ENCODE assay signal across 7 cellular contexts in the genomic region with DNA sequence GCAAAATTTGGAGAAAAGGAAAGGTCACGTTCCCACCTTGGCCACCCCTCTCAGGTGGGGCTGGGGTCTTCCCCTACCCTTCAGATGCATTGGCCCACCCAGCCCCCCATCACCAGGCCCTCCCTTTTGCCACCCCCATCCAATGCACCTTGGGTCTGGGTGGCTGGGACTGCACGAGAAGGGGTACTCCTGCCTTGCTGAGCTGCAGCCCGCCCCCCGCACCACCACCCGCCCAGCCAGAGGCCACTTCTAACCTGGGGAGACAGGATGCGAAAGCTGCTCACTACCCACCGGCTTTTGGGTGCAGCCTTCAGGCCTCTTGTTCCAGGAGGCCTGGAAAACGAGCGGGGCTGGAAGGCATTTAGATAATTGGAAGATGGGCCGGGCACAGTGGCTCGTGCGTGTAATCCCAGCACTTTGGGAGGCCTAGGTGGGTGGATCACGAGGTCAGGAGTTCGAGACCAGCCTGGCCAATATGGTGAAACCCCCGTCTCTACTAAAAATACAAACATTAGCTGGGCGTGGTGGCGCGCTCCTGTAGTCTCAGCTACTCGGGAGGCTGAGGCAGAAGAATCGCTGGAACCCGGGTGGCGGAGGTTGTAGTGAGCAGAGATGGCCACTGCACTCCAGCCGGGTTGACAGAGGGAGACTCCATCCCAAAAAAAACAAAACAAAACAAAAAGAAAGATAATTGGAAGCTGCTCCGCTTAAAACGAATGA. TPM values are rescaled to one million over a fixed set of nuclear protein-coding genes. Genes with fewer than 3 reads are reported as not detected.
A peak's percentile ranks its signal among the peaks of the same experiment; 100 is the strongest.
DNase-seq lines count a peak whose midpoint lies in the region; ATAC-seq and TF ChIP-seq lines count a peak whose summit lies in the region.

No MANE protein-coding gene starts in this region.

- H3K9me3 Mint-ChIP-seq in activated CD8-positive, alpha-beta T cell treated with anti-CD3 and anti-CD28 coated beads, Interleukin-2, amount 10 ng/mL, durations not matched to agents 7 days and 5 days (ENCODE audit: insufficient read depth) = no peaks in the 10 kb centered on the region
- H3K9me3 Mint-ChIP-seq in stimulated activated naive CD8-positive, alpha-beta T cell treated with anti-CD3 and anti-CD28 coated beads, Interleukin-15, amount 100 ng/mL, for 72 hours = no peaks in the 10 kb centered on the region

- no peak for DNase-seq in activated CD8-positive, alpha-beta T cell treated with anti-CD3 and anti-CD28 coated beads, Interleukin-2, amount 10 ng/mL, durations not matched to agents 7 days and 5 days
- DNase-seq in stimulated activated naive CD8-positive, alpha-beta T cell treated with anti-CD3 and anti-CD28 coated beads, Interleukin-15, amount 100 ng/mL, for 72 hours = no peak
- no peak for DNase-seq in HuH-7 (ENCODE audit: low spot score)
- no peak for DNase-seq in GM10248 (ENCODE audit: extremely low spot score)
- DNase-seq in LoVo (ENCODE audit: low spot score) = no peak

- H3K36me3 Mint-ChIP-seq in activated CD8-positive, alpha-beta T cell treated with anti-CD3 and anti-CD28 coated beads, Interleukin-2, amount 10 ng/mL, durations not matched to agents 7 days and 5 days (ENCODE audit: low read depth) = peaks cover 37% of the 10 kb centered on the region

- H3K4me1 ChIP-seq in HEK293 (ENCODE audit: control insufficient read depth, insufficient read depth, low read length) = peaks cover 12% of the 10 kb centered on the region
- H3K4me1 ChIP-seq in iPS-18a (ENCODE audit: control insufficient read depth, low read depth, low read length) = peaks cover 28% of the 10 kb centered on the region

- TF ChIP-seq CTCF in HEK293 (tag by site-specific recombination; IDR thresholded peaks at IDR 0.05) (no peak), GM10248 (IDR thresholded peaks at IDR 0.05; ENCODE audit: control extremely low read depth, extremely low read depth, low read depth, missing control alignments) (no peak)

- no peak overlapping the region for H3K27ac ChIP-seq in HEK293 (ENCODE audit: extremely low read depth, low read depth, low read length)
- H3K27ac ChIP-seq in iPS-18a (ENCODE audit: low read length) = no peak overlapping the region

- H3K36me3 ChIP-seq in HEK293 (ENCODE audit: control insufficient read depth in 2 of 2, insufficient read depth in 1 of 2, low read length in 2 of 2) (peaks cover 0 to 25% of the 10 kb centered on the region in 2 experiments; a peak in 2 of 3 replicates), iPS-18a (ENCODE audit: control insufficient read depth, low read depth, low read length) (no peaks in the 10 kb centered on the region)

- no peak for ATAC-seq in activated CD8-positive, alpha-beta T cell treated with anti-CD3 and anti-CD28 coated beads, Interleukin-2, amount 10 ng/mL, durations not matched to agents 7 days and 5 days
- ATAC-seq in stimulated activated naive CD8-positive, alpha-beta T cell treated with anti-CD3 and anti-CD28 coated beads, Interleukin-15, amount 100 ng/mL, for 72 hours = no peak

- H3K9me3 ChIP-seq in HEK293 (ENCODE audit: control insufficient read depth, insufficient read depth, low read depth, low read length) (no peaks in the 10 kb centered on the region), iPS-18a (ENCODE audit: control insufficient read depth, low read depth, low read length) (no peaks in the 10 kb centered on the region)

- H3K9ac ChIP-seq in iPS-18a (ENCODE audit: low read length) = no peak overlapping the region

- POLR2A ChIA-PET in HEK293 (lab: Yijun Ruan, JAX) (interaction anchor here (0.8 to 2.8 kb wide), 4 partner anchors 8 to 44 kb away, joined by 3 to 40 read pairs (median 14); a partner anchor contains a TSS), GM10248 (lab: Yijun Ruan, JAX) (no interaction called here)
- POLR2A ChIA-PET in activated CD8-positive, alpha-beta T cell treated with anti-CD3 and anti-CD28 coated beads, Interleukin-2, amount 10 ng/mL, durations not matched to agents 7 days and 5 days (lab: Charles Lee) = interaction anchor here (0.6 to 3.1 kb wide), 5 partner anchors 8 to 24 kb away, joined by 3 to 44 read pairs (median 12); a partner anchor contains a TSS

- CTCF ChIA-PET in HEK293 (lab: Yijun Ruan, JAX) = interaction anchor here (0.6 to 1.3 kb wide), 7 partner anchors 23 to 374 kb away, joined by 3 to 6 read pairs (median 4); no protein-coding TSS in a partner anchor
- CTCF ChIA-PET in activated CD8-positive, alpha-beta T cell treated with anti-CD3 and anti-CD28 coated beads, Interleukin-2, amount 10 ng/mL, durations not matched to agents 7 days and 5 days (lab: Charles Lee) = interaction anchor here (0.5 to 2.6 kb wide), 5 partner anchors 8 to 837 kb away, joined by 3 to 29 read pairs (median 4); a partner anchor contains a TSS
- CTCF ChIA-PET in GM10248 (lab: Yijun Ruan, JAX) = interaction anchor here (0.6 to 1.8 kb wide), 4 partner anchors 9 to 297 kb away, joined by 3 to 9 read pairs (median 4); a partner anchor contains a TSS

- H3K27ac Mint-ChIP-seq in activated CD8-positive, alpha-beta T cell treated with anti-CD3 and anti-CD28 coated beads, Interleukin-2, amount 10 ng/mL, durations not matched to agents 7 days and 5 days = peak overlapping the region; percentile 98
- peak overlapping the region in 1 of 2 donors; percentile 98 for H3K27ac Mint-ChIP-seq in stimulated activated naive CD8-positive, alpha-beta T cell treated with anti-CD3 and anti-CD28 coated beads, Interleukin-15, amount 100 ng/mL, for 72 hours

- H3K4me1 Mint-ChIP-seq in activated CD8-positive, alpha-beta T cell treated with anti-CD3 and anti-CD28 coated beads, Interleukin-2, amount 10 ng/mL, durations not matched to agents 7 days and 5 days (ENCODE audit: low read depth) = peaks cover 33% of the 10 kb centered on the region
- peaks cover 43% of the 10 kb centered on the region for H3K4me1 Mint-ChIP-seq in stimulated activated naive CD8-positive, alpha-beta T cell treated with anti-CD3 and anti-CD28 coated beads, Interleukin-15, amount 100 ng/mL, for 72 hours

- H3K27me3 ChIP-seq in iPS-18a (ENCODE audit: control insufficient read depth, insufficient read depth, low read length) = no peaks in the 10 kb centered on the region

- H3K27me3 Mint-ChIP-seq in activated CD8-positive, alpha-beta T cell treated with anti-CD3 and anti-CD28 coated beads, Interleukin-2, amount 10 ng/mL, durations not matched to agents 7 days and 5 days (ENCODE audit: low read depth) = no peaks in the 10 kb centered on the region
- H3K27me3 Mint-ChIP-seq in stimulated activated naive CD8-positive, alpha-beta T cell treated with anti-CD3 and anti-CD28 coated beads, Interleukin-15, amount 100 ng/mL, for 72 hours = no peaks in the 10 kb centered on the region

- H3K4me3 ChIP-seq in HEK293 (ENCODE audit: low read depth, low read length) (peak overlapping the region; percentile 83; the same call in 1 of the 2 replicates), iPS-18a (ENCODE audit: low read length) (peak overlapping the region; percentile 86)

- peak overlapping the region; percentile 93 for H3K4me3 Mint-ChIP-seq in activated CD8-positive, alpha-beta T cell treated with anti-CD3 and anti-CD28 coated beads, Interleukin-2, amount 10 ng/mL, durations not matched to agents 7 days and 5 days
- H3K4me3 Mint-ChIP-seq in stimulated activated naive CD8-positive, alpha-beta T cell treated with anti-CD3 and anti-CD28 coated beads, Interleukin-15, amount 100 ng/mL, for 72 hours = peak overlapping the region; percentile 86 to 93

TF ChIP-seq in HEK293, 187 proteins besides CTCF, POLR2A, EP300 and RAD21:
- no peak for TF ChIP-seq ZNF629 (tag by site-specific recombination; IDR thresholded peaks at IDR 0.05)
- no peak for TF ChIP-seq HOXA7 (CRISPR knock-in tag; IDR thresholded peaks at IDR 0.05; ENCODE audit: borderline replicate concordance)
- TF ChIP-seq, protein P1, sequence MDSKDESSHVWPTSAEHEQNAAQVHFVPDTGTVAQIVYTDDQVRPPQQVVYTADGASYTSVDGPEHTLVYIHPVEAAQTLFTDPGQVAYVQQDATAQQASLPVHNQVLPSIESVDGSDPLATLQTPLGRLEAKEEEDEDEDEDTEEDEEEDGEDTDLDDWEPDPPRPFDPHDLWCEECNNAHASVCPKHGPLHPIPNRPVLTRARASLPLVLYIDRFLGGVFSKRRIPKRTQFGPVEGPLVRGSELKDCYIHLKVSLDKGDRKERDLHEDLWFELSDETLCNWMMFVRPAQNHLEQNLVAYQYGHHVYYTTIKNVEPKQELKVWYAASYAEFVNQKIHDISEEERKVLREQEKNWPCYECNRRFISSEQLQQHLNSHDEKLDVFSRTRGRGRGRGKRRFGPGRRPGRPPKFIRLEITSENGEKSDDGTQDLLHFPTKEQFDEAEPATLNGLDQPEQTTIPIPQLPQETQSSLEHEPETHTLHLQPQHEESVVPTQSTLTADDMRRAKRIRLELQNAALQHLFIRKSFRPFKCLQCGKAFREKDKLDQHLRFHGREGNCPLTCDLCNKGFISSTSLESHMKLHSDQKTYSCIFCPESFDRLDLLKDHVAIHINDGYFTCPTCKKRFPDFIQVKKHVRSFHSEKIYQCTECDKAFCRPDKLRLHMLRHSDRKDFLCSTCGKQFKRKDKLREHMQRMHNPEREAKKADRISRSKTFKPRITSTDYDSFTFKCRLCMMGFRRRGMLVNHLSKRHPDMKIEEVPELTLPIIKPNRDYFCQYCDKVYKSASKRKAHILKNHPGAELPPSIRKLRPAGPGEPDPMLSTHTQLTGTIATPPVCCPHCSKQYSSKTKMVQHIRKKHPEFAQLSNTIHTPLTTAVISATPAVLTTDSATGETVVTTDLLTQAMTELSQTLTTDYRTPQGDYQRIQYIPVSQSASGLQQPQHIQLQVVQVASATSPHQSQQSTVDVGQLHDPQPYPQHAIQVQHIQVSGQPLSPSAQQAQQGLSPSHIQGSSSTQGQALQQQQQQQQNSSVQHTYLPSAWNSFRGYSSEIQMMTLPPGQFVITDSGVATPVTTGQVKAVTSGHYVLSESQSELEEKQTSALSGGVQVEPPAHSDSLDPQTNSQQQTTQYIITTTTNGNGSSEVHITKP (tag by site-specific recombination; IDR thresholded peaks at IDR 0.05) = no peak
- no peak for TF ChIP-seq ZNF266 (tag by site-specific recombination; IDR thresholded peaks at IDR 0.05; ENCODE audit: low read depth)
- no peak for TF ChIP-seq YY2 (tag by site-specific recombination; IDR thresholded peaks at IDR 0.05)

RNA-seq across cellular contexts. Expression of a gene that starts 1.2 kb away (rescaled TPM):
- 100 to 1,000 TPM; 294 to 298 TPM for total RNA-seq in activated CD8-positive, alpha-beta T cell treated with anti-CD3 and anti-CD28 coated beads, Interleukin-2, amount 10 ng/mL, durations not matched to agents 7 days and 5 days

RNA-seq across cellular contexts. Expression of a gene that starts 8.3 kb away (rescaled TPM):
- total RNA-seq in activated CD8-positive, alpha-beta T cell treated with anti-CD3 and anti-CD28 coated beads, Interleukin-2, amount 10 ng/mL, durations not matched to agents 7 days and 5 days = 10 to 100 TPM; 87.1 to 92.0 TPM

RNA-seq across cellular contexts. Expression of a gene that starts 13.6 kb away (rescaled TPM):
- total RNA-seq in activated CD8-positive, alpha-beta T cell treated with anti-CD3 and anti-CD28 coated beads, Interleukin-2, amount 10 ng/mL, durations not matched to agents 7 days and 5 days = under 1 TPM; 0.16 TPM

RNA-seq across cellular contexts. Expression of a gene that starts 25.5 kb away (rescaled TPM):
- total RNA-seq in activated CD8-positive, alpha-beta T cell treated with anti-CD3 and anti-CD28 coated beads, Interleukin-2, amount 10 ng/mL, durations not matched to agents 7 days and 5 days = 10 to 100 TPM; 13.8 to 16.5 TPM

RNA-seq across cellular contexts. Expression of a gene that starts 27.3 kb away (rescaled TPM):
- total RNA-seq in activated CD8-positive, alpha-beta T cell treated with anti-CD3 and anti-CD28 coated beads, Interleukin-2, amount 10 ng/mL, durations not matched to agents 7 days and 5 days = 10 to 100 TPM; 37.4 to 38.5 TPM
